In the genomic region with DNA sequence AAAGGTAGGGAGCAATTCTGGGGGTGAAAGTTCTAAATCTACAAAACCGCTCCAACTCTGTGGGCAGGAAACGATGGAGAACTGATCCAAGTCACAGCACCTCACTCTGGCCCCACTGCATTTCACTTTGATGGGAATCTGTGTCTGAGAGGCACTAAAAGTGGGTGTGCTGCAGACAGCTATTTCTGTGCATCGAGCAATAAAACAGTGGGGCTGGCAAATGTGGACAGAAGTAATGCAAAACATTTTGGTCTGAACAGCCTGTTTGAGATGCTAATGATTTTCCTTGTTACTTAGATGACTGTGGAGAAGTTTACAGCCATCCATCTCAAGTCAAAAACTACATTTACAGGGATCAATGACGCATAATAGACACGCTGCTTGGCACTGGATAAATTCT, we compare ENCODE assay signal across 19 cellular contexts.
DNase-seq lines count a peak whose midpoint lies in the region; ATAC-seq and TF ChIP-seq lines count a peak whose summit lies in the region.
"Had no signal": no experiment of that assay in that cellular context is flagged by ENCODE, and none has a peak within 500 bp of the region (broad histone marks: within the 10 kb centered on the region; RNA-seq: fewer than 3 reads in every experiment).

No MANE protein-coding gene starts in this region.

- in situ Hi-C loops in HAP-1 (cut with MboI; ENCODE audit: low sequenced_read_pairs), result loop anchor here (10.0 kb wide), 1 partner anchor 117 kb away; no protein-coding TSS in a partner anchor

- no peak for DNase-seq in A673 (ENCODE audit: low spot score)
- peak; percentile 72 to 88 for DNase-seq in HAP-1 (ENCODE audit: low spot score in 2 of 2)
- DNase-seq in NCI-H526 treated with DMSO at 0.1 percent for 48 hours (lab: John Stamatoyannopoulos, UW), result peak; percentile 27
- no peak for DNase-seq in right lobe of liver
- no peak for DNase-seq in stimulated activated CD4-positive, alpha-beta T cell treated with anti-CD3 and anti-CD28 coated beads, Interleukin-15, amount 100 ng/mL, for 24 hours
- DNase-seq in CD4-positive, alpha-beta T cell, result no peak
- DNase-seq: ACHN; BE2C; C1 segment of cervical spinal cord; Caco-2; Calu3; CD4-positive, CD25-positive, alpha-beta regulatory T cell; CD8-positive, alpha-beta T cell; DMS79 treated with DMSO at 0.1 percent for 48 hours; GF-D8 had no signal

- WGBS in right lobe of liver (ENCODE audit: insufficient coverage, low coverage, low lambda C conversion rate, missing lambda C conversion rate), result 74% methylated on average over 4 of the region's 5 CpGs

- H3K27ac Mint-ChIP-seq in CD4-positive, alpha-beta T cell, result no peak overlapping the region
- H3K27ac Mint-ChIP-seq: CD14-positive monocyte; CD4-positive, CD25-positive, alpha-beta regulatory T cell; CD8-positive, alpha-beta T cell had no signal

- no TSS peak for BruUV-seq in A673 (replicated peaks; lab: Mats Ljungman, UMichigan)

- no peaks in the 10 kb centered on the region for H3K27me3 ChIP-seq in A673 (replicated peaks; ENCODE audit: insufficient read depth, low read depth, low read length, poor library complexity)
- H3K27me3 ChIP-seq in HAP-1 (ENCODE audit: low read depth), result no peaks in the 10 kb centered on the region
- no peaks in the 10 kb centered on the region for H3K27me3 ChIP-seq in right lobe of liver
- no peaks in the 10 kb centered on the region for H3K27me3 ChIP-seq in CD4-positive, alpha-beta T cell (ENCODE audit: control insufficient read depth, insufficient read depth, low read length)
- H3K27me3 ChIP-seq: BE2C, BLaER1 had no signal

- H3K36me3 ChIP-seq in A673 (ENCODE audit: insufficient read depth, low read length, poor library complexity, severe bottlenecking), result no peaks in the 10 kb centered on the region
- no peaks in the 10 kb centered on the region for H3K36me3 ChIP-seq in HAP-1 (replicated peaks)
- H3K36me3 ChIP-seq in right lobe of liver, result no peaks in the 10 kb centered on the region
- H3K36me3 ChIP-seq: BE2C, BLaER1 had no signal

- TF ChIP-seq CTCF in A673 (conservative IDR thresholded peaks at IDR 0.05; ENCODE audit: low read depth, low read length) (no peak), right lobe of liver (IDR thresholded peaks at IDR 0.05) (no peak)
- TF ChIP-seq CTCF in CD4-positive, alpha-beta T cell (IDR thresholded peaks at IDR 0.05), result no peak

- peak overlapping the region; percentile 11 for H3K27ac ChIP-seq in A673 (ENCODE audit: low read depth, low read length, poor library complexity, severe bottlenecking)
- no peak overlapping the region for H3K27ac ChIP-seq in right lobe of liver
- H3K27ac ChIP-seq in CD4-positive, alpha-beta T cell (ENCODE audit: low read depth, low read length), result no peak overlapping the region
- H3K27ac ChIP-seq: 22Rv1, A549, BLaER1 had no signal

- ATAC-seq in right lobe of liver, result no peak
- no peak for ATAC-seq in CD4-positive, alpha-beta T cell (ENCODE audit: poor library complexity)
- ATAC-seq: A549; CD8-positive, alpha-beta T cell had no signal

- intact Hi-C loops in A673 (cut with micrococcal nuclease; ENCODE audit: unreplicated experiment), result no loop called here
- intact Hi-C loops in right lobe of liver (cut with DNase I), result no loop called here
- intact Hi-C loops in CD4-positive, alpha-beta T cell (cut with DNase I, micrococcal nuclease), result no loop called here

- no peak overlapping the region for H3K4me3 Mint-ChIP-seq in CD4-positive, alpha-beta T cell
- H3K4me3 Mint-ChIP-seq: CD14-positive monocyte; CD8-positive, alpha-beta T cell had no signal

- no peak overlapping the region for H3K4me3 ChIP-seq in A673 (ENCODE audit: low read depth, low read length, poor library complexity, severe bottlenecking)
- no peak overlapping the region for H3K4me3 ChIP-seq in HAP-1
- H3K4me3 ChIP-seq in right lobe of liver, result no peak overlapping the region
- H3K4me3 ChIP-seq: A549, BLaER1 had no signal

- H3K9me3 ChIP-seq in A673 (ENCODE audit: low read depth, low read length, poor library complexity, severe bottlenecking) (no peaks in the 10 kb centered on the region), HAP-1 (no peaks in the 10 kb centered on the region), right lobe of liver (no peaks in the 10 kb centered on the region)
- H3K9me3 ChIP-seq in CD4-positive, alpha-beta T cell (ENCODE audit: control insufficient read depth, low read length), result no peaks in the 10 kb centered on the region
- H3K9me3 ChIP-seq: A549, BE2C, BLaER1, Caco-2 had no signal

- H3K27me3 Mint-ChIP-seq in CD4-positive, alpha-beta T cell, result no peaks in the 10 kb centered on the region
- H3K27me3 Mint-ChIP-seq: CD4-positive, CD25-positive, alpha-beta regulatory T cell had no signal

- POLR2A ChIA-PET in A673 (lab: Charles Lee; ENCODE audit: low non-redundant PET), result no interaction called here
- POLR2A ChIA-PET in CD4-positive, alpha-beta T cell (lab: Charles Lee), result no interaction called here

- CTCF ChIA-PET in A673 (lab: Charles Lee), result no interaction called here
- CTCF ChIA-PET in CD4-positive, alpha-beta T cell (lab: Charles Lee), result no interaction called here

- H3K4me1 ChIP-seq in A673 (ENCODE audit: insufficient read depth, low read length, poor library complexity, severe bottlenecking) (peaks cover 9% of the 10 kb centered on the region), HAP-1 (peaks cover 22% of the 10 kb centered on the region), right lobe of liver (no peaks in the 10 kb centered on the region)
- H3K4me1 ChIP-seq: A549, BE2C, BLaER1, Caco-2 had no signal

- no peaks in the 10 kb centered on the region for H3K4me1 Mint-ChIP-seq in CD4-positive, alpha-beta T cell (ENCODE audit: low read depth)
- H3K4me1 Mint-ChIP-seq: CD14-positive monocyte; CD4-positive, CD25-positive, alpha-beta regulatory T cell had no signal

- no peaks in the 10 kb centered on the region for H3K9me3 Mint-ChIP-seq in CD4-positive, alpha-beta T cell

- H3K36me3 Mint-ChIP-seq in CD4-positive, alpha-beta T cell (ENCODE audit: low read depth), result no peaks in the 10 kb centered on the region
- H3K36me3 Mint-ChIP-seq: CD14-positive monocyte; CD4-positive, CD25-positive, alpha-beta regulatory T cell; CD8-positive, alpha-beta T cell had no signal

- no peak for TF ChIP-seq POLR2A in right lobe of liver (IDR thresholded peaks at IDR 0.05)

Comparison
In these comparisons a context has a peak if more than half of its experiments do, and no peak if none do; other contexts are left out.
1. DNase-seq: peak in HAP-1 (2 of 2) and NCI-H526 treated with DMSO at 0.1 percent for 48 hours (single experiment); none in A673 (single experiment), right lobe of liver (0 of 3), stimulated activated CD4-positive, alpha-beta T cell treated with anti-CD3 and anti-CD28 coated beads, Interleukin-15, amount 100 ng/mL, for 24 hours (single experiment) and CD4-positive, alpha-beta T cell (0 of 10).